Comparison of ENCODE assay signal across 1 cellular context in the genomic region with DNA sequence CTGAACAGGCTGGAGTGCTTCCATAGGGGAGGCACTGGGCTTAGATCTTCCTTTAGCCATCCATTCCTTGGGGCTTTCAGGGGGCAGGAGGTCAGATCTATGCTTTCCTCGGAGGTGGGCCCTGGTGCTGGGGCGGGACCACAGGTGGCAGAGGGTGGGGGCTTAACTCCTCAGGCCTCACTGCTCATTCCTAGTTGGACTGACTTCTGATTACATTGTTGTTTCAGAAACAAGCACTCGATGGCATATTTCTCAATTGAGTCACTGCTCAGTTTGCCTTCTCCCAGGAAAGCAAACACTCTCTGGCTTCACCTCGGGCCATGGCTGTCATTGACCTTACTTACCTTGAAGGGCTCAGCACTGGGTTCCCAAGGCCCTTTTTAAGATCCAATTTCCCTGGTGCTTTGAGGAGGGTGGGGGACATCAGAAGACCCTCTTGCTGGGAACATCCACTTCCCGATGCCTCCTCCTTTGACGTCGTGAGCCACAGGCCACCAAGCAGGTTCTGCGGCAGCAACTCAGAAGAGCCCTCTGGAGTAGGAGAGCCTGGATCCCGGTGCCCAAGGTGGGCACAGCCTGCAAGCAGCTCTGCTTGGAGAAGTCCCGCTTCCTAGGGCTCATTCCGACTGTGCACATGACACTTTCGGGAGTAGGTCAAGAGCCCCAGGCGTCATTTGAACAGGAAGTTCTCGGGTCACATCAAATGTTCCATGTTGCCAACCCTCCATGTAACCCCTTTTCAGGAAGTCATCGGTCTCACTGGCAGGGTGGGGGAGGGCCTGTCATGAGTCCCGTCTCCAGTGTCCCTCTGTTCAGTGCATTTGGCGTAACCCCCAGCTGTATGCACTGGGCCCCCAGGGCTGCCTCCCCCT.
TF ChIP-seq lines count a peak whose summit lies in the region.

No MANE protein-coding gene starts in this region.

TF ChIP-seq in HepG2, 621 proteins besides CTCF, POLR2A, EP300 and RAD21 (continued from another document and continues in another):
- TF ChIP-seq ETS1 (CRISPR knock-in tag; IDR thresholded peaks at IDR 0.05) (no peak), ZFP36 (IDR thresholded peaks at IDR 0.05; ENCODE audit: borderline replicate concordance, low read depth, low read length, partially characterized antibody) (no peak), KDM5A (IDR thresholded peaks at IDR 0.05; ENCODE audit: borderline replicate concordance, low read length) (no peak), ZNF557 (CRISPR knock-in tag; IDR thresholded peaks at IDR 0.05) (no peak), ETV5 (CRISPR knock-in tag; IDR thresholded peaks at IDR 0.05; ENCODE audit: borderline replicate concordance) (peak; percentile 67; the same call in 1 of the 2 replicates), ATF5 (CRISPR knock-in tag; IDR thresholded peaks at IDR 0.05; ENCODE audit: low read depth) (no peak), NFYC (CRISPR knock-in tag; IDR thresholded peaks at IDR 0.05) (no peak), ZBTB46 (CRISPR knock-in tag; IDR thresholded peaks at IDR 0.05; ENCODE audit: borderline replicate concordance) (no peak), GFI1 (CRISPR knock-in tag; IDR thresholded peaks at IDR 0.05; ENCODE audit: borderline replicate concordance) (no peak), EHMT2 (IDR thresholded peaks at IDR 0.05; ENCODE audit: borderline replicate concordance, low read depth, low read length) (no peak), RARG (CRISPR knock-in tag; IDR thresholded peaks at IDR 0.05; ENCODE audit: low read depth) (no peak), PHF5A (CRISPR knock-in tag; IDR thresholded peaks at IDR 0.05; ENCODE audit: low read depth, unreplicated experiment) (no peak), ZNF607 (CRISPR knock-in tag; IDR thresholded peaks at IDR 0.05; ENCODE audit: borderline replicate concordance) (no peak), FOXP4 (CRISPR knock-in tag; IDR thresholded peaks at IDR 0.05) (peak; percentile 78), AKAP8 (CRISPR knock-in tag; IDR thresholded peaks at IDR 0.05) (no peak), DMTF1 (CRISPR knock-in tag; IDR thresholded peaks at IDR 0.05) (no peak), MTF1 (CRISPR knock-in tag; IDR thresholded peaks at IDR 0.05) (no peak), MLX (CRISPR knock-in tag; IDR thresholded peaks at IDR 0.05) (peak; percentile 66), SUZ12 (IDR thresholded peaks at IDR 0.05; ENCODE audit: low read depth, low read length) (no peak), ZNF746 (CRISPR knock-in tag; IDR thresholded peaks at IDR 0.05) (peak; percentile 39; the same call in 1 of the 2 replicates), FLYWCH1 (CRISPR knock-in tag; IDR thresholded peaks at IDR 0.05) (no peak), HDAC2 (CRISPR knock-in tag; IDR thresholded peaks at IDR 0.05) (peak; percentile 87), LCORL (IDR thresholded peaks at IDR 0.05) (no peak), LCORL (CRISPR knock-in tag; IDR thresholded peaks at IDR 0.05) (peak; percentile 92), FOXA3 (CRISPR knock-in tag; IDR thresholded peaks at IDR 0.05) (peak; percentile 87)
- TF ChIP-seq, protein P1, sequence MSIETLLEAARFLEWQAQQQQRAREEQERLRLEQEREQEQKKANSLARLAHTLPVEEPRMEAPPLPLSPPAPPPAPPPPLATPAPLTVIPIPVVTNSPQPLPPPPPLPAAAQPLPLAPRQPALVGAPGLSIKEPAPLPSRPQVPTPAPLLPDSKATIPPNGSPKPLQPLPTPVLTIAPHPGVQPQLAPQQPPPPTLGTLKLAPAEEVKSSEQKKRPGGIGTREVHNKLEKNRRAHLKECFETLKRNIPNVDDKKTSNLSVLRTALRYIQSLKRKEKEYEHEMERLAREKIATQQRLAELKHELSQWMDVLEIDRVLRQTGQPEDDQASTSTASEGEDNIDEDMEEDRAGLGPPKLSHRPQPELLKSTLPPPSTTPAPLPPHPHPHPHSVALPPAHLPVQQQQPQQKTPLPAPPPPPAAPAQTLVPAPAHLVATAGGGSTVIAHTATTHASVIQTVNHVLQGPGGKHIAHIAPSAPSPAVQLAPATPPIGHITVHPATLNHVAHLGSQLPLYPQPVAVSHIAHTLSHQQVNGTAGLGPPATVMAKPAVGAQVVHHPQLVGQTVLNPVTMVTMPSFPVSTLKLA (IDR thresholded peaks at IDR 0.05): no peak
- TF ChIP-seq, protein P2, sequence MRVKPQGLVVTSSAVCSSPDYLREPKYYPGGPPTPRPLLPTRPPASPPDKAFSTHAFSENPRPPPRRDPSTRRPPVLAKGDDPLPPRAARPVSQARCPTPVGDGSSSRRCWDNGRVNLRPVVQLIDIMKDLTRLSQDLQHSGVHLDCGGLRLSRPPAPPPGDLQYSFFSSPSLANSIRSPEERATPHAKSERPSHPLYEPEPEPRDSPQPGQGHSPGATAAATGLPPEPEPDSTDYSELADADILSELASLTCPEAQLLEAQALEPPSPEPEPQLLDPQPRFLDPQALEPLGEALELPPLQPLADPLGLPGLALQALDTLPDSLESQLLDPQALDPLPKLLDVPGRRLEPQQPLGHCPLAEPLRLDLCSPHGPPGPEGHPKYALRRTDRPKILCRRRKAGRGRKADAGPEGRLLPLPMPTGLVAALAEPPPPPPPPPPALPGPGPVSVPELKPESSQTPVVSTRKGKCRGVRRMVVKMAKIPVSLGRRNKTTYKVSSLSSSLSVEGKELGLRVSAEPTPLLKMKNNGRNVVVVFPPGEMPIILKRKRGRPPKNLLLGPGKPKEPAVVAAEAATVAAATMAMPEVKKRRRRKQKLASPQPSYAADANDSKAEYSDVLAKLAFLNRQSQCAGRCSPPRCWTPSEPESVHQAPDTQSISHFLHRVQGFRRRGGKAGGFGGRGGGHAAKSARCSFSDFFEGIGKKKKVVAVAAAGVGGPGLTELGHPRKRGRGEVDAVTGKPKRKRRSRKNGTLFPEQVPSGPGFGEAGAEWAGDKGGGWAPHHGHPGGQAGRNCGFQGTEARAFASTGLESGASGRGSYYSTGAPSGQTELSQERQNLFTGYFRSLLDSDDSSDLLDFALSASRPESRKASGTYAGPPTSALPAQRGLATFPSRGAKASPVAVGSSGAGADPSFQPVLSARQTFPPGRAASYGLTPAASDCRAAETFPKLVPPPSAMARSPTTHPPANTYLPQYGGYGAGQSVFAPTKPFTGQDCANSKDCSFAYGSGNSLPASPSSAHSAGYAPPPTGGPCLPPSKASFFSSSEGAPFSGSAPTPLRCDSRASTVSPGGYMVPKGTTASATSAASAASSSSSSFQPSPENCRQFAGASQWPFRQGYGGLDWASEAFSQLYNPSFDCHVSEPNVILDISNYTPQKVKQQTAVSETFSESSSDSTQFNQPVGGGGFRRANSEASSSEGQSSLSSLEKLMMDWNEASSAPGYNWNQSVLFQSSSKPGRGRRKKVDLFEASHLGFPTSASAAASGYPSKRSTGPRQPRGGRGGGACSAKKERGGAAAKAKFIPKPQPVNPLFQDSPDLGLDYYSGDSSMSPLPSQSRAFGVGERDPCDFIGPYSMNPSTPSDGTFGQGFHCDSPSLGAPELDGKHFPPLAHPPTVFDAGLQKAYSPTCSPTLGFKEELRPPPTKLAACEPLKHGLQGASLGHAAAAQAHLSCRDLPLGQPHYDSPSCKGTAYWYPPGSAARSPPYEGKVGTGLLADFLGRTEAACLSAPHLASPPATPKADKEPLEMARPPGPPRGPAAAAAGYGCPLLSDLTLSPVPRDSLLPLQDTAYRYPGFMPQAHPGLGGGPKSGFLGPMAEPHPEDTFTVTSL (CRISPR knock-in tag; IDR thresholded peaks at IDR 0.05; ENCODE audit: borderline replicate concordance): peak; percentile 86
- TF ChIP-seq, protein P3, sequence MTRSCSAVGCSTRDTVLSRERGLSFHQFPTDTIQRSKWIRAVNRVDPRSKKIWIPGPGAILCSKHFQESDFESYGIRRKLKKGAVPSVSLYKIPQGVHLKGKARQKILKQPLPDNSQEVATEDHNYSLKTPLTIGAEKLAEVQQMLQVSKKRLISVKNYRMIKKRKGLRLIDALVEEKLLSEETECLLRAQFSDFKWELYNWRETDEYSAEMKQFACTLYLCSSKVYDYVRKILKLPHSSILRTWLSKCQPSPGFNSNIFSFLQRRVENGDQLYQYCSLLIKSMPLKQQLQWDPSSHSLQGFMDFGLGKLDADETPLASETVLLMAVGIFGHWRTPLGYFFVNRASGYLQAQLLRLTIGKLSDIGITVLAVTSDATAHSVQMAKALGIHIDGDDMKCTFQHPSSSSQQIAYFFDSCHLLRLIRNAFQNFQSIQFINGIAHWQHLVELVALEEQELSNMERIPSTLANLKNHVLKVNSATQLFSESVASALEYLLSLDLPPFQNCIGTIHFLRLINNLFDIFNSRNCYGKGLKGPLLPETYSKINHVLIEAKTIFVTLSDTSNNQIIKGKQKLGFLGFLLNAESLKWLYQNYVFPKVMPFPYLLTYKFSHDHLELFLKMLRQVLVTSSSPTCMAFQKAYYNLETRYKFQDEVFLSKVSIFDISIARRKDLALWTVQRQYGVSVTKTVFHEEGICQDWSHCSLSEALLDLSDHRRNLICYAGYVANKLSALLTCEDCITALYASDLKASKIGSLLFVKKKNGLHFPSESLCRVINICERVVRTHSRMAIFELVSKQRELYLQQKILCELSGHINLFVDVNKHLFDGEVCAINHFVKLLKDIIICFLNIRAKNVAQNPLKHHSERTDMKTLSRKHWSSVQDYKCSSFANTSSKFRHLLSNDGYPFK (CRISPR knock-in tag; IDR thresholded peaks at IDR 0.05; ENCODE audit: borderline replicate concordance): no peak
